Comparison of ENCODE assay signal across 16 cellular contexts in the genomic region with DNA sequence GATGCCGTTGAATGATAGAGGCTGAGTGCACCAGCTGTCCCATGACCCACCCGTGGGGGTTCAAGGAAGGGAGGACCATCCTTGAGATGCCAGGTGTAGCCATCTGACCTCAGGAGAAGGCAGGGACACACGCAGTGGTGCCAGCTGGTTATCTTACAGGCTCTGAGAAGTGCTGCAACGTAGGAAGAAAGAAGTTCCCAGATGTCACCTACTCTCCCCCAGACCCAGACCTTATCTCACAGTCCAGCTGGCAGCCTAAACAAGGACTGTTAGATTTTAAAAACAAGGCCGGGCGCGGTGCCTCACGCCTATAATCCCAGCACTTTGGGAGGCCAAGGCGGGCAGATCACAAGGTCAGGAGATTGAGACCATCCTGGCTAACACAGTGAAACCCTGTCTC.
DNase-seq lines count a peak whose midpoint lies in the region; ATAC-seq, FAIRE-seq and TF ChIP-seq lines count a peak whose summit lies in the region.
"Had no signal": no experiment of that assay in that cellular context is flagged by ENCODE, and none has a peak within 500 bp of the region (broad histone marks: within the 10 kb centered on the region; RNA-seq: fewer than 3 reads in every experiment).

No MANE protein-coding gene starts in this region.

- H3K27ac ChIP-seq in OCI-LY1 (ENCODE audit: low read depth, low read length, poor library complexity, severe bottlenecking) (peak overlapping the region; percentile 97), K562 (ENCODE audit: extremely low read depth, low read depth, low read length) (no peak overlapping the region)
- H3K27ac ChIP-seq: 22Rv1, BLaER1 had no signal

- H3K9me3 ChIP-seq in OCI-LY1 (ENCODE audit: low read length) = peaks cover 4% of the 10 kb centered on the region; the same call in 1 of the 2 replicates
- H3K9me3 ChIP-seq in K562 (replicated peaks; ENCODE audit: control insufficient read depth, insufficient read depth, low read depth, low read length) = no peaks in the 10 kb centered on the region

- intact Hi-C loops in K562 (cut with micrococcal nuclease) = no loop called here

- TF ChIP-seq CTCF in OCI-LY1 (IDR thresholded peaks at IDR 0.05; ENCODE audit: low read length) (no peak), K562 (IDR thresholded peaks at IDR 0.05 in 2 of 3, conservative IDR thresholded peaks at IDR 0.05 in 1 of 3; ENCODE audit: insufficient read depth in 2 of 3, low read depth in 1 of 3, low read length in 3 of 3) (no peak)

- H3K79me2 ChIP-seq in OCI-LY1 (ENCODE audit: insufficient read depth, low read length) (no peaks in the 10 kb centered on the region), K562 (ENCODE audit: control insufficient read depth, insufficient read depth, low read length) (no peaks in the 10 kb centered on the region)

- H3K9ac ChIP-seq in OCI-LY1 (ENCODE audit: low read length) (peak overlapping the region; percentile 73; the same call in 1 of the 2 replicates), K562 (ENCODE audit: insufficient read depth in 1 of 2, low read depth in 2 of 2, low read length in 2 of 2) (no peak overlapping the region)
- H3K9ac ChIP-seq: BLaER1 had no signal

- DNase-seq in DMS 273 (lab: John Stamatoyannopoulos, UW; ENCODE audit: unreplicated experiment) = peak; percentile 15
- no peak for DNase-seq in DMS 273 treated with DMSO at 0.1 percent for 48 hours (lab: John Stamatoyannopoulos, UW)
- DNase-seq in K562 (ENCODE audit: extremely low read depth in 1 of 4, low spot score in 3 of 4) = peak in 1 of 4 experiments; percentile 1
- DNase-seq in NCI-H2029 (lab: John Stamatoyannopoulos, UW) = no peak
- DNase-seq: AML-193; CD8-positive, alpha-beta memory T cell; DMS79; GDM1; IMR-90; KG1 had no signal

- 0 out of 2 replicates have a peak, but pooled peaks cover 6% of the 10 kb centered on the region for H3F3A ChIP-seq in OCI-LY1 (ENCODE audit: insufficient read depth, low read length)

- CTCF ChIA-PET in K562 (lab: Yijun Ruan, JAX; ENCODE audit: low intra/inter-chr PET ratio) = no interaction called here

- H2AFZ ChIP-seq in OCI-LY1 (ENCODE audit: low read length) = no peak overlapping the region
- H2AFZ ChIP-seq in K562 (ENCODE audit: low read depth, low read length) = no peak overlapping the region
- H2AFZ ChIP-seq: GM23338 had no signal

- no peak for TF ChIP-seq RAD21 in K562 (CRISPR knock-in tag; conservative IDR thresholded peaks at IDR 0.05 in 1 of 2, IDR thresholded peaks at IDR 0.05 in 1 of 2)

- H3K4me1 ChIP-seq in OCI-LY1 (ENCODE audit: insufficient read depth, low read length, severe bottlenecking) (peaks cover 51% of the 10 kb centered on the region), K562 (replicated peaks in 1 of 2; ENCODE audit: control insufficient read depth in 2 of 2, insufficient read depth in 2 of 2, low read length in 2 of 2) (no peaks in the 10 kb centered on the region)

- H3K4me3 ChIP-seq in OCI-LY1 (ENCODE audit: low read depth, low read length, poor library complexity, severe bottlenecking) = no peak overlapping the region
- H3K4me3 ChIP-seq in K562 = no peak overlapping the region
- H3K4me3 ChIP-seq: BLaER1, GM23338 had no signal

- in situ Hi-C loops in K562 (cut with MboI) = no loop called here

- WGBS in K562 (ENCODE audit: insufficient coverage, low coverage, missing lambda C conversion rate) = 0% methylated on average over 3 of the region's 9 CpGs

- no peaks in the 10 kb centered on the region for H3K9me2 ChIP-seq in OCI-LY1 (ENCODE audit: low read depth, low read length)

- no peak for FAIRE-seq in K562 (lab: Jason Lieb, UNC)

- TF ChIP-seq POLR2A in K562 (conservative IDR thresholded peaks at IDR 0.05) = no peak

- H4K20me1 ChIP-seq in OCI-LY1 (ENCODE audit: insufficient read depth, low read length) = no peaks in the 10 kb centered on the region
- H4K20me1 ChIP-seq in K562 (replicated peaks; ENCODE audit: control insufficient read depth, insufficient read depth, low read length) = no peaks in the 10 kb centered on the region
- H4K20me1 ChIP-seq: BLaER1 had no signal

- H3K4me2 ChIP-seq in OCI-LY1 (ENCODE audit: low read length) (no peak overlapping the region), K562 (ENCODE audit: insufficient read depth, low read length) (no peak overlapping the region)
- H3K4me2 ChIP-seq: BLaER1, GM23338 had no signal

- no peaks in the 10 kb centered on the region for H3K9me1 ChIP-seq in K562 (ENCODE audit: control insufficient read depth, insufficient read depth, low read length)

- no peaks in the 10 kb centered on the region for H3K27me3 ChIP-seq in OCI-LY1 (ENCODE audit: insufficient read depth, low read length)
- peaks cover 0 to 15% of the 10 kb centered on the region in 2 experiments; a peak in 1 of 5 replicates for H3K27me3 ChIP-seq in K562 (ENCODE audit: control insufficient read depth in 2 of 2, insufficient read depth in 2 of 2, low read length in 2 of 2)
- H3K27me3 ChIP-seq: BLaER1 had no signal

- BruUV-seq in K562 (replicated peaks; lab: Mats Ljungman, UMichigan) = no TSS peak

- no peak for TF ChIP-seq EP300 in K562 (IDR thresholded peaks at IDR 0.05; ENCODE audit: low read length)

- H3K36me3 ChIP-seq in OCI-LY1 (ENCODE audit: insufficient read depth, low read length) = no peaks in the 10 kb centered on the region; the same call in 1 of the 2 replicates
- H3K36me3 ChIP-seq in K562 (ENCODE audit: control insufficient read depth, insufficient read depth, low read length) = no peaks in the 10 kb centered on the region
- H3K36me3 ChIP-seq: BLaER1 had no signal

- ATAC-seq in K562 = no peak
- ATAC-seq in GM19035 (IDR thresholded peaks at IDR 0.05; ENCODE audit: unreplicated experiment) = no peak
- no peak for ATAC-seq in GM21423 (IDR thresholded peaks at IDR 0.05; ENCODE audit: unreplicated experiment)

- POLR2A ChIA-PET in K562 (lab: Yijun Ruan, JAX) = interaction anchor here (0.5 to 0.8 kb wide), 2 partner anchors 13 to 24 kb away, joined by 3 read pairs; no protein-coding TSS in a partner anchor

TF ChIP-seq in K562, 482 proteins besides CTCF, POLR2A, EP300 and RAD21 (continues in another document):
- peak; percentile 59 for TF ChIP-seq CBFA2T3 (IDR thresholded peaks at IDR 0.05)
- peak; percentile 50 for TF ChIP-seq TAL1 (IDR thresholded peaks at IDR 0.05)
- TF ChIP-seq EZH2 (IDR thresholded peaks at IDR 0.05; ENCODE audit: borderline replicate concordance, low read depth, low read length) = no peak
- no peak for TF ChIP-seq FOXK1 (CRISPR knock-in tag; IDR thresholded peaks at IDR 0.05; ENCODE audit: borderline replicate concordance)
- TF ChIP-seq, protein P1, sequence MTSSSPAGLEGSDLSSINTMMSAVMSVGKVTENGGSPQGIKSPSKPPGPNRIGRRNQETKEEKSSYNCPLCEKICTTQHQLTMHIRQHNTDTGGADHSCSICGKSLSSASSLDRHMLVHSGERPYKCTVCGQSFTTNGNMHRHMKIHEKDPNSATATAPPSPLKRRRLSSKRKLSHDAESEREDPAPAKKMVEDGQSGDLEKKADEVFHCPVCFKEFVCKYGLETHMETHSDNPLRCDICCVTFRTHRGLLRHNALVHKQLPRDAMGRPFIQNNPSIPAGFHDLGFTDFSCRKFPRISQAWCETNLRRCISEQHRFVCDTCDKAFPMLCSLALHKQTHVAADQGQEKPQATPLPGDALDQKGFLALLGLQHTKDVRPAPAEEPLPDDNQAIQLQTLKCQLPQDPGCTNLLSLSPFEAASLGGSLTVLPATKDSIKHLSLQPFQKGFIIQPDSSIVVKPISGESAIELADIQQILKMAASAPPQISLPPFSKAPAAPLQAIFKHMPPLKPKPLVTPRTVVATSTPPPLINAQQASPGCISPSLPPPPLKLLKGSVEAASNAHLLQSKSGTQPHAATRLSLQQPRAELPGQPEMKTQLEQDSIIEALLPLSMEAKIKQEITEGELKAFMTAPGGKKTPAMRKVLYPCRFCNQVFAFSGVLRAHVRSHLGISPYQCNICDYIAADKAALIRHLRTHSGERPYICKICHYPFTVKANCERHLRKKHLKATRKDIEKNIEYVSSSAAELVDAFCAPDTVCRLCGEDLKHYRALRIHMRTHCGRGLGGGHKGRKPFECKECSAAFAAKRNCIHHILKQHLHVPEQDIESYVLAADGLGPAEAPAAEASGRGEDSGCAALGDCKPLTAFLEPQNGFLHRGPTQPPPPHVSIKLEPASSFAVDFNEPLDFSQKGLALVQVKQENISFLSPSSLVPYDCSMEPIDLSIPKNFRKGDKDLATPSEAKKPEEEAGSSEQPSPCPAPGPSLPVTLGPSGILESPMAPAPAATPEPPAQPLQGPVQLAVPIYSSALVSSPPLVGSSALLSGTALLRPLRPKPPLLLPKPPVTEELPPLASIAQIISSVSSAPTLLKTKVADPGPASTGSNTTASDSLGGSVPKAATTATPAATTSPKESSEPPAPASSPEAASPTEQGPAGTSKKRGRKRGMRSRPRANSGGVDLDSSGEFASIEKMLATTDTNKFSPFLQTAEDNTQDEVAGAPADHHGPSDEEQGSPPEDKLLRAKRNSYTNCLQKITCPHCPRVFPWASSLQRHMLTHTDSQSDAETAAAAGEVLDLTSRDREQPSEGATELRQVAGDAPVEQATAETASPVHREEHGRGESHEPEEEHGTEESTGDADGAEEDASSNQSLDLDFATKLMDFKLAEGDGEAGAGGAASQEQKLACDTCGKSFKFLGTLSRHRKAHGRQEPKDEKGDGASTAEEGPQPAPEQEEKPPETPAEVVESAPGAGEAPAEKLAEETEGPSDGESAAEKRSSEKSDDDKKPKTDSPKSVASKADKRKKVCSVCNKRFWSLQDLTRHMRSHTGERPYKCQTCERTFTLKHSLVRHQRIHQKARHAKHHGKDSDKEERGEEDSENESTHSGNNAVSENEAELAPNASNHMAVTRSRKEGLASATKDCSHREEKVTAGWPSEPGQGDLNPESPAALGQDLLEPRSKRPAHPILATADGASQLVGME (CRISPR knock-in tag; IDR thresholded peaks at IDR 0.05) = no peak
- no peak for TF ChIP-seq ZNF140 (CRISPR knock-in tag; IDR thresholded peaks at IDR 0.05)
- no peak for TF ChIP-seq SETDB1 (IDR thresholded peaks at IDR 0.05; ENCODE audit: low read length)
- 0 out of 2 replicates have a peak, but pooled peaks have one; percentile 9 for TF ChIP-seq ARID1B (IDR thresholded peaks at IDR 0.05)
- TF ChIP-seq, protein P2, sequence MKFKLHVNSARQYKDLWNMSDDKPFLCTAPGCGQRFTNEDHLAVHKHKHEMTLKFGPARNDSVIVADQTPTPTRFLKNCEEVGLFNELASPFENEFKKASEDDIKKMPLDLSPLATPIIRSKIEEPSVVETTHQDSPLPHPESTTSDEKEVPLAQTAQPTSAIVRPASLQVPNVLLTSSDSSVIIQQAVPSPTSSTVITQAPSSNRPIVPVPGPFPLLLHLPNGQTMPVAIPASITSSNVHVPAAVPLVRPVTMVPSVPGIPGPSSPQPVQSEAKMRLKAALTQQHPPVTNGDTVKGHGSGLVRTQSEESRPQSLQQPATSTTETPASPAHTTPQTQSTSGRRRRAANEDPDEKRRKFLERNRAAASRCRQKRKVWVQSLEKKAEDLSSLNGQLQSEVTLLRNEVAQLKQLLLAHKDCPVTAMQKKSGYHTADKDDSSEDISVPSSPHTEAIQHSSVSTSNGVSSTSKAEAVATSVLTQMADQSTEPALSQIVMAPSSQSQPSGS (CRISPR knock-in tag; IDR thresholded peaks at IDR 0.05) = no peak
- no peak for TF ChIP-seq NEUROD1 (IDR thresholded peaks at IDR 0.05; ENCODE audit: borderline replicate concordance, low read depth, low read length, partially characterized antibody)
- no peak for TF ChIP-seq BRD9 (IDR thresholded peaks at IDR 0.05; ENCODE audit: low read depth, partially characterized antibody)
